In genomic region chr4:73485085-73485484, GRCh38 we compare ENCODE assay signal across 2 cellular contexts.
TF ChIP-seq lines count a peak whose summit lies in the region.

No MANE protein-coding gene starts in this region.

TF ChIP-seq in liver, 16 proteins besides CTCF, POLR2A, EP300 and RAD21:
- TF ChIP-seq EGR1 (IDR thresholded peaks at IDR 0.05; ENCODE audit: low read depth in 2 of 2) (no peak), FOXA2 (IDR thresholded peaks at IDR 0.05) (no peak), GABPA (IDR thresholded peaks at IDR 0.05 in 1 of 2, conservative IDR thresholded peaks at IDR 0.05 in 1 of 2) (no peak), HNF4A (conservative IDR thresholded peaks at IDR 0.05) (no peak), ZBTB33 (IDR thresholded peaks at IDR 0.05) (no peak), YY1 (IDR thresholded peaks at IDR 0.05) (no peak)

TF ChIP-seq in H1, 55 proteins besides CTCF, POLR2A, EP300 and RAD21:
- TF ChIP-seq TCF12 (IDR thresholded peaks at IDR 0.05; ENCODE audit: low read depth, low read length) (no peak), SIRT6 (IDR thresholded peaks at IDR 0.05; ENCODE audit: low read length) (no peak), EZH2 (IDR thresholded peaks at IDR 0.05; ENCODE audit: low read depth, low read length, severe bottlenecking) (no peak), HDAC6 (IDR thresholded peaks at IDR 0.05; ENCODE audit: low read depth, low read length) (no peak), SP1 (IDR thresholded peaks at IDR 0.05; ENCODE audit: low read depth, low read length) (no peak), JUND (IDR thresholded peaks at IDR 0.05; ENCODE audit: low read length) (no peak), SUZ12 (IDR thresholded peaks at IDR 0.05; ENCODE audit: low read length) (no peak), EGR1 (IDR thresholded peaks at IDR 0.05; ENCODE audit: borderline replicate concordance, low read depth, low read length) (no peak), CHD7 (IDR thresholded peaks at IDR 0.05; ENCODE audit: insufficient replicate concordance, low read length) (no peak)
